Comparison of ENCODE assay signal across 10 cellular contexts in the genomic region with DNA sequence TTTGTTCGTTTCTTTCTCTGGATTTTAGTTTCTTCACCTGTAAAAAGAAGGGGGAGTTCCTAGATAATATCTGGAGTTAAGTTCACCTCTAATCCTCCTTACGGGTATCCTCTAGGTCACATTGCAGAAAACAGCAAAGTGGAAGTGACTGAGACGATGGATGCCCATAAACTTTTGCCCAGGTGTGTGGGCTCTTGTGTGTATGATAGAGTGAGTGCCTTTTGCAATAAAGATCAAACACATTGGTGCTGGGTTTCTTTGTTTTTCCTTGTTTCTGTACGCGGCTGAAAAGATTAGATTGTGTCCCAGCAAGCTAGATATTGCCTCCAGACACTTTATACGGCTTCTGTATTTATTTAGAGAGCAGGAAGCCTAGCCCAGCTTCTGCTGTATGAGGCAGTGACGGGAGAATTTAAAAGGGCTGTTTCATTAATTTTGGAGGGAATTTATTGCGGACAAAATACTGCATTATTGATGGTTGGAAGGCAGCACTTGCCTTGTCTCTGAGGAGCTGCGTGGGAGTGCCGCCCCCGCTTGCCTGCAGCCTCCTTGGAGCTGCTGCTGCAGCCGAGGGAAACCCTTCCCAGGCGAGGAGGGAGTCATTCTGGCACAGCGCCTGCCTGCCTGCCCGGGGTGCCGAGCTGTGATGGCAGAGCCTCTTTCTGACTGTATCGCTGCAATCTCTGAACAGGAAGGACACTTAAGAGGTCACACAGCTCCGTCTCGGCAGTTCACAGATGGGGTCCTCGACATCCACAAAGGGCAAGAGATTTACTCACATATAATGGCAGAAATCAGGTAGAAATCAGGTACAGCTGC. TPM values are rescaled to one million over a fixed set of nuclear protein-coding genes. Genes with fewer than 3 reads are reported as not detected.
DNase-seq lines count a peak whose midpoint lies in the region; ATAC-seq and TF ChIP-seq lines count a peak whose summit lies in the region.
"Had no signal": no experiment of that assay in that cellular context is flagged by ENCODE, and none has a peak within 500 bp of the region (broad histone marks: within the 10 kb centered on the region; RNA-seq: fewer than 3 reads in every experiment).

No MANE protein-coding gene starts in this region.

- H3K27me3 ChIP-seq in upper lobe of right lung = no peaks in the 10 kb centered on the region

- no peaks in the 10 kb centered on the region for H3K4me1 ChIP-seq in upper lobe of right lung

- DNase-seq in NCI-H2107 treated with DMSO at 0.1 percent for 48 hours (lab: John Stamatoyannopoulos, UW; ENCODE audit: unreplicated experiment) = peak; percentile 15
- no peak for DNase-seq in NCI-H2107 (lab: John Stamatoyannopoulos, UW)
- DNase-seq in amygdala (lab: John Stamatoyannopoulos, UW) = peak in 51 of 56 donors; percentile 1 to 68 (median 27)
- peak; percentile 47 for DNase-seq in inferior parietal cortex (ENCODE audit: extremely low spot score)
- peak; percentile 64 for DNase-seq in upper lobe of right lung
- DNase-seq in central memory CD4-positive, alpha-beta T cell = no peak
- DNase-seq: naive B cell had no signal

- no peaks in the 10 kb centered on the region for H3K9me3 ChIP-seq in upper lobe of right lung

- no peak overlapping the region for H3K27ac ChIP-seq in upper lobe of right lung

- no peaks in the 10 kb centered on the region for H3K36me3 ChIP-seq in upper lobe of right lung

- peak; percentile 47 for ATAC-seq in upper lobe of right lung
- ATAC-seq in HG03342 (IDR thresholded peaks at IDR 0.05; ENCODE audit: unreplicated experiment) = no peak
- no peak for ATAC-seq in GM19324 (IDR thresholded peaks at IDR 0.05; ENCODE audit: low FRiP score, unreplicated experiment)

- H3K4me3 ChIP-seq in upper lobe of right lung = no peak overlapping the region

- TF ChIP-seq CTCF in upper lobe of right lung (IDR thresholded peaks at IDR 0.05) = no peak

- intact Hi-C loops in upper lobe of right lung (cut with DNase I) = no loop called here

RNA-seq across cellular contexts. Expression of a gene that starts 38.6 kb away (rescaled TPM):
- not detected for total RNA-seq in upper lobe of right lung
- total RNA-seq: B cell had no signal

Comparison
In these comparisons a context has a peak if more than half of its experiments do, and no peak if none do; other contexts are left out.
1. DNase-seq: peak in NCI-H2107 treated with DMSO at 0.1 percent for 48 hours (single experiment), amygdala (51 of 56), inferior parietal cortex (single experiment) and upper lobe of right lung (single experiment); none in NCI-H2107 (single experiment) and central memory CD4-positive, alpha-beta T cell (single experiment).